Comparison of ENCODE assay signal across 8 cellular contexts in the genomic region with DNA sequence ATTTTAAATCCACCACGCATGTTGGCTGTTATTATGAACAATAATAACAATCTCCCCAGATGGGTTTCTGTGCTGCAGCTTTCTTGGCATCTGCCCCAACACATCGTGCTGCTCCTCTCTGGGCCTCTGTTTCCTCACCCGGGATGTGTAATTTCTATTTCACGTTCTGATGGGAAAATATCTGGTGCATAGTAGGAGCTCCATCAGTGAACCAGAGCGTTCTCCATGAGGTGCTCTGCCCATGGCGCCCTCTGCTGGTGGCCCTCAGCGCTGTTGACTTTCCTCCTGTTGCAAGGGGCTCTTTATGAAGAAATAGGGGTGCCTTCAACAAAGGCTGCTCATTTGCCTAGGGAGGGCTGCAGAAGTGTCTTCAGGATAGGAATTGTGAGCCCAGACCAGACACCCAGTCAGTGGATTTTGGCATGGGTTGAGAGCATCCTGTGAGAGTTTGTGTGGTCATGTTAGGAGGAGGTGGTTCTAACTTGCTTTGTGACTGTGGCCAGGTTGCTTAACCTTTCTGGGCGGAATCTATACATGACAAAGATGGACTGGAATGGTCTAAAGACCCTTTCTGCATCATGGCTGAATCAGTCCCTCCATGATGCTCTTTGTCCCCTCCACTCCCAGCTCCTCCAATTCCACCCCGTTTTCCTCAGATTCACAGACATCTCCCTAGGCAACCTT. TPM values are rescaled to one million over a fixed set of nuclear protein-coding genes. Genes with fewer than 3 reads are reported as not detected.
DNase-seq lines count a peak whose midpoint lies in the region; ATAC-seq and TF ChIP-seq lines count a peak whose summit lies in the region.

No MANE protein-coding gene starts in this region.

- TF ChIP-seq POLR2A in erythroblast (IDR thresholded peaks at IDR 0.05; ENCODE audit: low read length) (no peak), uterus (IDR thresholded peaks at IDR 0.05) (no peak)

- intact Hi-C loops in uterus (cut with DNase I; ENCODE audit: low total_unique reads), result no loop called here

- DNase-seq in MV-4-11 (lab: John Stamatoyannopoulos, UW) (peak; percentile 26), erythroblast (lab: John Stamatoyannopoulos, UW) (peak; percentile 74 to 91), omental fat pad (ENCODE audit: low spot score) (peak; percentile 58), uterus (no peak), dedifferentiated amniotic fluid mesenchymal stem cell (ENCODE audit: extremely low spot score) (no peak), cortex of kidney (lab: John Stamatoyannopoulos, UW) (no peak)
- peak; percentile 90 for DNase-seq in activated CD8-positive, alpha-beta memory T cell treated with anti-CD3 and anti-CD28 coated beads, Interleukin-2, amount 50 U/mL, for 48 hours

- H3K27ac ChIP-seq in uterus, result no peak overlapping the region

- H3K9me3 ChIP-seq in uterus, result no peaks in the 10 kb centered on the region

- H3K4me3 ChIP-seq in uterus, result no peak overlapping the region

- H3K36me3 ChIP-seq in uterus, result no peaks in the 10 kb centered on the region

- peaks cover 0 to 5% of the 10 kb centered on the region in 2 donors for H3K4me1 ChIP-seq in uterus

- ATAC-seq in omental fat pad (ENCODE audit: low FRiP score), result no peak

- peaks cover 0 to 16% of the 10 kb centered on the region in 2 donors for H3K27me3 ChIP-seq in uterus

- TF ChIP-seq CTCF in GM12872 (IDR thresholded peaks at IDR 0.05; ENCODE audit: insufficient read depth, low read depth, low read length), result peak; percentile 94
- no peak for TF ChIP-seq CTCF in omental fat pad (IDR thresholded peaks at IDR 0.05)
- peak; percentile 43 to 51 (median 49) for TF ChIP-seq CTCF in uterus (IDR thresholded peaks at IDR 0.05)

RNA-seq across cellular contexts. Expression of gene SCRT2, which starts 8.1 kb away (rescaled TPM):
- total RNA-seq in omental fat pad (not detected), uterus (not detected)

RNA-seq across cellular contexts. Expression of gene SRXN1, which starts 14.5 kb away (rescaled TPM):
- total RNA-seq in omental fat pad (10 to 100 TPM; 43.4 to 62.4 (median 48.5) TPM), uterus (10 to 100 TPM in 3 of 4 donors, 1 to 10 TPM in 1; 6.1 to 33.2 (median 16.6) TPM)

RNA-seq across cellular contexts. Expression of gene TCF15, which starts 57.4 kb away (rescaled TPM):
- total RNA-seq in omental fat pad (10 to 100 TPM in 1 of 4 donors, 1 to 10 TPM in 3; 1.2 to 13.2 (median 2.6) TPM), uterus (1 to 10 TPM in 1 of 4 donors, under 1 TPM in 2, not detected in 1; 0.51 to 1.0 (median 0.97) TPM)

Comparison
In these comparisons a context has a peak if more than half of its experiments do, and no peak if none do; other contexts are left out.
1. CTCF ChIP-seq: peak in GM12872 (single experiment) and uterus (4 of 4); none in omental fat pad (0 of 3).
2. DNase-seq: peak in MV-4-11 (single experiment), activated CD8-positive, alpha-beta memory T cell treated with anti-CD3 and anti-CD28 coated beads, Interleukin-2, amount 50 U/mL, for 48 hours (single experiment), erythroblast (2 of 2) and omental fat pad (single experiment); none in uterus (0 of 2), dedifferentiated amniotic fluid mesenchymal stem cell (single experiment) and cortex of kidney (single experiment).